In genomic region chr12:3179731-3180130, GRCh38 we compare ENCODE assay signal across 16 cellular contexts.
DNase-seq lines count a peak whose midpoint lies in the region; ATAC-seq lines count a peak whose summit lies in the region.
"Had no signal": no experiment of that assay in that cellular context is flagged by ENCODE, and none has a peak within 500 bp of the region (broad histone marks: within the 10 kb centered on the region; RNA-seq: fewer than 3 reads in every experiment).

No MANE protein-coding gene starts in this region.

- no peak overlapping the region for H3K4me3 Mint-ChIP-seq in activated naive CD4-positive, alpha-beta T cell treated with anti-CD3 and anti-CD28 coated beads, Interleukin-2, amount 10 ng/mL, durations not matched to agents 7 days and 5 days
- no peak overlapping the region for H3K4me3 Mint-ChIP-seq in activated naive CD4-positive, alpha-beta T cell treated with anti-CD3 and anti-CD28 coated beads for 36 hours
- no peak overlapping the region for H3K4me3 Mint-ChIP-seq in activated CD4-positive, alpha-beta T cell treated with anti-CD3 and anti-CD28 coated beads for 36 hours
- H3K4me3 Mint-ChIP-seq: CD4-positive, CD25-positive, alpha-beta regulatory T cell; T-cell had no signal

- H3K9me3 Mint-ChIP-seq in activated naive CD4-positive, alpha-beta T cell treated with anti-CD3 and anti-CD28 coated beads, Interleukin-2, amount 10 ng/mL, durations not matched to agents 7 days and 5 days: no peaks in the 10 kb centered on the region
- H3K9me3 Mint-ChIP-seq in activated naive CD4-positive, alpha-beta T cell treated with anti-CD3 and anti-CD28 coated beads for 36 hours: no peaks in the 10 kb centered on the region
- no peaks in the 10 kb centered on the region for H3K9me3 Mint-ChIP-seq in activated CD4-positive, alpha-beta T cell treated with anti-CD3 and anti-CD28 coated beads for 36 hours (ENCODE audit: low read depth)
- H3K9me3 Mint-ChIP-seq: CD4-positive, CD25-positive, alpha-beta regulatory T cell; T-cell had no signal

- H3K4me1 Mint-ChIP-seq in activated naive CD4-positive, alpha-beta T cell treated with anti-CD3 and anti-CD28 coated beads, Interleukin-2, amount 10 ng/mL, durations not matched to agents 7 days and 5 days: no peaks in the 10 kb centered on the region
- H3K4me1 Mint-ChIP-seq in activated naive CD4-positive, alpha-beta T cell treated with anti-CD3 and anti-CD28 coated beads for 36 hours (ENCODE audit: low read depth): no peaks in the 10 kb centered on the region
- no peaks in the 10 kb centered on the region for H3K4me1 Mint-ChIP-seq in activated CD4-positive, alpha-beta T cell treated with anti-CD3 and anti-CD28 coated beads for 36 hours
- H3K4me1 Mint-ChIP-seq: CD4-positive, CD25-positive, alpha-beta regulatory T cell had no signal

- intact Hi-C loops in activated naive CD4-positive, alpha-beta T cell treated with anti-CD3 and anti-CD28 coated beads for 36 hours (cut with micrococcal nuclease): no loop called here
- intact Hi-C loops in activated CD4-positive, alpha-beta T cell treated with anti-CD3 and anti-CD28 coated beads for 36 hours (cut with DNase I, micrococcal nuclease): no loop called here

- H3K27me3 Mint-ChIP-seq in activated naive CD4-positive, alpha-beta T cell treated with anti-CD3 and anti-CD28 coated beads, Interleukin-2, amount 10 ng/mL, durations not matched to agents 7 days and 5 days: peaks cover 42% of the 10 kb centered on the region
- H3K27me3 Mint-ChIP-seq in activated naive CD4-positive, alpha-beta T cell treated with anti-CD3 and anti-CD28 coated beads for 36 hours (ENCODE audit: low read depth): peaks cover 21% of the 10 kb centered on the region
- peaks cover 13% of the 10 kb centered on the region for H3K27me3 Mint-ChIP-seq in activated CD4-positive, alpha-beta T cell treated with anti-CD3 and anti-CD28 coated beads for 36 hours

- no peaks in the 10 kb centered on the region for H3K36me3 Mint-ChIP-seq in activated naive CD4-positive, alpha-beta T cell treated with anti-CD3 and anti-CD28 coated beads, Interleukin-2, amount 10 ng/mL, durations not matched to agents 7 days and 5 days
- no peaks in the 10 kb centered on the region for H3K36me3 Mint-ChIP-seq in activated naive CD4-positive, alpha-beta T cell treated with anti-CD3 and anti-CD28 coated beads for 36 hours (ENCODE audit: low read depth)
- H3K36me3 Mint-ChIP-seq in activated CD4-positive, alpha-beta T cell treated with anti-CD3 and anti-CD28 coated beads for 36 hours (ENCODE audit: low read depth): no peaks in the 10 kb centered on the region
- H3K36me3 Mint-ChIP-seq: CD4-positive, CD25-positive, alpha-beta regulatory T cell; T-cell had no signal

- no peaks in the 10 kb centered on the region for H3K27me3 ChIP-seq in SJCRH30

- H3K9me3 ChIP-seq in SJCRH30 (replicated peaks): no peaks in the 10 kb centered on the region

- ATAC-seq in activated CD4-positive, alpha-beta T cell treated with anti-CD3 and anti-CD28 coated beads for 36 hours: no peak
- no peak for ATAC-seq in GM19452 (IDR thresholded peaks at IDR 0.05; ENCODE audit: unreplicated experiment)
- ATAC-seq: T-cell had no signal

- H3K4me3 ChIP-seq in SJCRH30: no peak overlapping the region

- peak overlapping the region; percentile 52 for H3K27ac Mint-ChIP-seq in activated naive CD4-positive, alpha-beta T cell treated with anti-CD3 and anti-CD28 coated beads, Interleukin-2, amount 10 ng/mL, durations not matched to agents 7 days and 5 days
- no peak overlapping the region for H3K27ac Mint-ChIP-seq in activated naive CD4-positive, alpha-beta T cell treated with anti-CD3 and anti-CD28 coated beads for 36 hours
- no peak overlapping the region for H3K27ac Mint-ChIP-seq in activated CD4-positive, alpha-beta T cell treated with anti-CD3 and anti-CD28 coated beads for 36 hours
- H3K27ac Mint-ChIP-seq: CD4-positive, CD25-positive, alpha-beta regulatory T cell; T-cell had no signal

- POLR2A ChIA-PET in activated CD4-positive, alpha-beta T cell treated with anti-CD3 and anti-CD28 coated beads for 36 hours (lab: Charles Lee): no interaction called here

- peaks cover 32% of the 10 kb centered on the region for H3K4me1 ChIP-seq in SJCRH30

- no peak for DNase-seq in activated naive CD4-positive, alpha-beta T cell treated with anti-CD3 and anti-CD28 coated beads, Interleukin-2, amount 10 ng/mL, durations not matched to agents 7 days and 5 days
- DNase-seq in activated naive CD4-positive, alpha-beta T cell treated with anti-CD3 and anti-CD28 coated beads for 36 hours: no peak
- DNase-seq in NCI-H2029 (lab: John Stamatoyannopoulos, UW) (peak; percentile 87), SJCRH30 (peak in 1 of 2 experiments; percentile 31), KG1 (lab: John Stamatoyannopoulos, UW) (no peak)
- no peak for DNase-seq in activated CD4-positive, alpha-beta T cell treated with anti-CD3 and anti-CD28 coated beads for 36 hours
- DNase-seq: CD4-positive, CD25-positive, alpha-beta regulatory T cell; DND-41; GDM1; Karpas-422; NCI-H1417; NCI-H187 treated with DMSO at 0.1 percent for 48 hours; NCI-H526; T-cell; T-helper 9 cell had no signal

- peak overlapping the region; percentile 67 for H3K27ac ChIP-seq in SJCRH30

- CTCF ChIA-PET in activated naive CD4-positive, alpha-beta T cell treated with anti-CD3 and anti-CD28 coated beads, Interleukin-2, amount 10 ng/mL, durations not matched to agents 7 days and 5 days (lab: Charles Lee): no interaction called here
- CTCF ChIA-PET in activated naive CD4-positive, alpha-beta T cell treated with anti-CD3 and anti-CD28 coated beads for 36 hours (lab: Charles Lee): no interaction called here
- CTCF ChIA-PET in activated CD4-positive, alpha-beta T cell treated with anti-CD3 and anti-CD28 coated beads for 36 hours (lab: Charles Lee): interaction anchor here (1.0 kb wide), 1 partner anchor 44 kb away, joined by 5 read pairs; no protein-coding TSS in a partner anchor

- no peaks in the 10 kb centered on the region for H3K36me3 ChIP-seq in SJCRH30
